In the genomic region with DNA sequence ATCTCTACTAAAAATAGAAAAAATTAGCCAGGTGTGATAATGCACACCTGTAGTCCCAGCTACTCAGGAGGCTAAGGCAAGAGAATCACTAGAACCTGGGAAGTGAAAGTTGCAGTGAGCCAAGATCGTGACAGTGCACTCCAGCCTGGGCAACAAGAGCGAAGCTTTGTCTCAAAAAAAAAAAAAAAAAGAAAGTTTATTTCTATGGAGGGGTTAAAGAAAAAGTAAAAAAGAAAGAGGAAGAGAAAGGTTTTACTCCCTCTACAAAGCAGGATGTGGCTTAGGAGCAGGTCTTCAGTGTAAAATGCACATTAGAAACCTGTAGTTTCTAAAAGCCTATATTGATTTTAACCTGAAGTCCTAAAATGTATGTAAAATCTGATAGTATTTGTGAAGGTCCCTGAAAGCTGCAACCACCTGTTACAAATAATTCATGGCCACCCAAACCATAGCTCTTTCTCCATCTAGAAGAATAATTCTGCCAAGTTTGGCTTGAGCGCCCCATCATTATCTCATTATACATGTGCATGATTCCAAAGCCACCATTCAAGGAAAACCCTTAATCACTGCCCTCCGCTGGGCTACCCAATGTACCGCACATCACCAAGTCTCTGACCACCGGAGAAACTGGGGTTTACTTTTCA, we compare ENCODE assay signal across 8 cellular contexts. TPM values are rescaled to one million over a fixed set of nuclear protein-coding genes. Genes with fewer than 3 reads are reported as not detected.
DNase-seq lines count a peak whose midpoint lies in the region; ATAC-seq and TF ChIP-seq lines count a peak whose summit lies in the region.

No MANE protein-coding gene starts in this region.

- peaks cover 8 to 20% of the 10 kb centered on the region in 2 donors for H3K4me1 ChIP-seq in mucosa of rectum (ENCODE audit: control insufficient read depth in 2 of 2, insufficient read depth in 2 of 2, low read length in 2 of 2)

- H3K9ac ChIP-seq in mucosa of rectum (ENCODE audit: low read depth in 1 of 2, low read length in 2 of 2): peak overlapping the region in 1 of 2 donors; percentile 5

- no peaks in the 10 kb centered on the region for H3K9me3 Mint-ChIP-seq in HFFc6
- H3K9me3 Mint-ChIP-seq in activated CD4-positive, alpha-beta memory T cell treated with anti-CD3 and anti-CD28 coated beads, Interleukin-2, amount 10 ng/mL, durations not matched to agents 7 days and 5 days: no peaks in the 10 kb centered on the region

- no peak for ATAC-seq in HG02840 (IDR thresholded peaks at IDR 0.05; ENCODE audit: low FRiP score, unreplicated experiment)

- no peaks in the 10 kb centered on the region for H3K9me3 ChIP-seq in mucosa of rectum (ENCODE audit: control insufficient read depth in 2 of 2, low read length in 2 of 2)

- CTCF ChIA-PET in activated CD4-positive, alpha-beta memory T cell treated with anti-CD3 and anti-CD28 coated beads, Interleukin-2, amount 10 ng/mL, durations not matched to agents 7 days and 5 days (lab: Charles Lee): interaction anchor here (0.6 to 3.4 kb wide), 15 partner anchors 10 to 237 kb away, joined by 3 to 27 read pairs (median 4); no protein-coding TSS in a partner anchor

- no peaks in the 10 kb centered on the region for H3K27me3 ChIP-seq in mucosa of rectum (ENCODE audit: control insufficient read depth in 2 of 2, insufficient read depth in 2 of 2, low read length in 2 of 2)

- H3K4me1 Mint-ChIP-seq in HFFc6 (ENCODE audit: low read depth): peaks cover 49% of the 10 kb centered on the region
- peaks cover 62% of the 10 kb centered on the region for H3K4me1 Mint-ChIP-seq in activated CD4-positive, alpha-beta memory T cell treated with anti-CD3 and anti-CD28 coated beads, Interleukin-2, amount 10 ng/mL, durations not matched to agents 7 days and 5 days

- peaks cover 8% of the 10 kb centered on the region for H3K27me3 Mint-ChIP-seq in HFFc6 (ENCODE audit: insufficient read depth)
- no peaks in the 10 kb centered on the region for H3K27me3 Mint-ChIP-seq in activated CD4-positive, alpha-beta memory T cell treated with anti-CD3 and anti-CD28 coated beads, Interleukin-2, amount 10 ng/mL, durations not matched to agents 7 days and 5 days

- H3K36me3 ChIP-seq in mucosa of rectum (ENCODE audit: control insufficient read depth in 2 of 2, insufficient read depth in 2 of 2, low read length in 2 of 2): no peaks in the 10 kb centered on the region

- peak overlapping the region; percentile 41 to 52 for H3K27ac ChIP-seq in mucosa of rectum (ENCODE audit: low read depth in 2 of 2, low read length in 2 of 2)

- POLR2A ChIA-PET in activated CD4-positive, alpha-beta memory T cell treated with anti-CD3 and anti-CD28 coated beads, Interleukin-2, amount 10 ng/mL, durations not matched to agents 7 days and 5 days (lab: Charles Lee): interaction anchor here (0.7 to 14.8 kb wide), 25 partner anchors 10 to 236 kb away, joined by 3 to 403 read pairs (median 14); partner anchors contain the start of gene GPR107

- DNase-seq in ELR (ENCODE audit: low read depth) (peak; percentile 45), HFFc6 (no peak), NCI-H2196 treated with DMSO at 0.1 percent for 48 hours (lab: John Stamatoyannopoulos, UW; ENCODE audit: unreplicated experiment) (no peak), inferior parietal cortex (ENCODE audit: extremely low spot score) (no peak), HPDE6-E6E7 (ENCODE audit: extremely low spot score) (no peak)
- no peak for DNase-seq in activated CD4-positive, alpha-beta memory T cell treated with anti-CD3 and anti-CD28 coated beads, Interleukin-2, amount 10 ng/mL, durations not matched to agents 7 days and 5 days

- no peak overlapping the region for H3K4me3 Mint-ChIP-seq in HFFc6
- H3K4me3 Mint-ChIP-seq in activated CD4-positive, alpha-beta memory T cell treated with anti-CD3 and anti-CD28 coated beads, Interleukin-2, amount 10 ng/mL, durations not matched to agents 7 days and 5 days: peak overlapping the region; percentile 90

- peaks cover 4% of the 10 kb centered on the region; the same call in 1 of the 2 replicates for H3K36me3 Mint-ChIP-seq in HFFc6 (ENCODE audit: low read depth)
- peaks cover 44% of the 10 kb centered on the region for H3K36me3 Mint-ChIP-seq in activated CD4-positive, alpha-beta memory T cell treated with anti-CD3 and anti-CD28 coated beads, Interleukin-2, amount 10 ng/mL, durations not matched to agents 7 days and 5 days (ENCODE audit: low read depth)

- peak; percentile 37; the same call in 1 of the 2 replicates for TF ChIP-seq CTCF in HFFc6 (IDR thresholded peaks at IDR 0.05)

- H3K27ac Mint-ChIP-seq in HFFc6: no peak overlapping the region
- peak overlapping the region; percentile 91 for H3K27ac Mint-ChIP-seq in activated CD4-positive, alpha-beta memory T cell treated with anti-CD3 and anti-CD28 coated beads, Interleukin-2, amount 10 ng/mL, durations not matched to agents 7 days and 5 days

- peak overlapping the region; percentile 14 to 27 for H3K4me3 ChIP-seq in mucosa of rectum (ENCODE audit: low read length in 2 of 2)

RNA-seq across cellular contexts. Expression of gene FNBP1, which starts 3.4 kb away (rescaled TPM):
- 10 to 100 TPM; 34.7 to 40.6 (median 35.5) TPM for total RNA-seq in HFFc6 (2021; fragmentation: NEBNext Ultra II Directional; extraction: Animal tissue kit (Norgen Biotek cat#: 25700))
- 100 to 1,000 TPM; 208 to 213 TPM for total RNA-seq in activated CD4-positive, alpha-beta memory T cell treated with anti-CD3 and anti-CD28 coated beads, Interleukin-2, amount 10 ng/mL, durations not matched to agents 7 days and 5 days

RNA-seq across cellular contexts. Expression of gene GPR107, which starts 14.1 kb away (rescaled TPM):
- total RNA-seq in HFFc6 (2021; fragmentation: NEBNext Ultra II Directional; extraction: Animal tissue kit (Norgen Biotek cat#: 25700)): 10 to 100 TPM; 44.9 to 51.2 (median 48.5) TPM
- 10 to 100 TPM; 25.1 to 26.3 TPM for total RNA-seq in activated CD4-positive, alpha-beta memory T cell treated with anti-CD3 and anti-CD28 coated beads, Interleukin-2, amount 10 ng/mL, durations not matched to agents 7 days and 5 days

Comparison
In these comparisons a context has a peak if more than half of its experiments do, and no peak if none do; other contexts are left out.
1. RNA of gene FNBP1, which starts 3.4 kb away (total RNA-seq): 208 to 213 TPM in activated CD4-positive, alpha-beta memory T cell treated with anti-CD3 and anti-CD28 coated beads, Interleukin-2, amount 10 ng/mL, durations not matched to agents 7 days and 5 days; 34.7 to 40.6 TPM in HFFc6; every median in the first group is over 4 times any median in the second.